In the genomic region with DNA sequence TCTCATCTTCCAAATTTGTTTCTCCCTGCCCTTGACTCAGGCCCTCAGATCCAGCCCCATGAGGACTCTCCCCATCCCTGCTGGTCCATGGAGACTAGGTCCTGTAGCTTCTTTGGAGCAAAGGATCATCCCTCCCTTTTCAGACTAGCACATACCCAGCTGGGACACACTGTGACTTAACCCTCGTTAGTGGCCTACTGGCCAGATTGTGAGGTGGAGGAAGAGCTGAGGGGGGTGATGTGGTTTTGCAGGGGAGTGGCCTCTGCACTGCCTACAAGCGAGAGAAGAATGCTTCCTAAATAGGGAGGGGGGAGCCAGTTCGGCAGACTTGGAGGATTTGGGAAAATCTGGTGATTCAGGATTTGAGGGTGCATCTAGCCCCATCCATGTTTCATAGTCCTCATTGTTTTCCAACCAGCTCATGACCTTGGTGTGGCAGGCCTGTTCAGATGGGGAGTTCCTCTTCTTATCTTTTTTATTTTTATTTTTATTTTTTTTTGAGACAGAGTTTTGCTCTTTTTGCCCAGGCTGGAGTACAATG, we compare ENCODE assay signal across 17 cellular contexts. TPM values are rescaled to one million over a fixed set of nuclear protein-coding genes. Genes with fewer than 3 reads are reported as not detected.
"Had no signal": no experiment of that assay in that cellular context is flagged by ENCODE, and none has a peak within 500 bp of the region (broad histone marks: within the 10 kb centered on the region; RNA-seq: fewer than 3 reads in every experiment).

No MANE protein-coding gene starts in this region.

- H3K36me3 Mint-ChIP-seq: naive thymus-derived CD4-positive, alpha-beta T cell had no signal

- H3K4me1 Mint-ChIP-seq: naive thymus-derived CD4-positive, alpha-beta T cell had no signal

- ATAC-seq: left cardiac atrium; naive thymus-derived CD4-positive, alpha-beta T cell had no signal

- H3K4me3 ChIP-seq: coronary artery, hepatocyte, left ventricle myocardium inferior, lower lobe of right lung, tibial artery, upper lobe of left lung had no signal

- H3K4me3 Mint-ChIP-seq: naive thymus-derived CD4-positive, alpha-beta T cell had no signal

- H3K27ac Mint-ChIP-seq: naive thymus-derived CD4-positive, alpha-beta T cell had no signal

- H3K4me2 ChIP-seq: hepatocyte had no signal

- H3K4me1 ChIP-seq: left ventricle myocardium inferior, lower lobe of right lung had no signal

- H2AFZ ChIP-seq: hepatocyte had no signal

- FAIRE-seq: kidney, small intestine had no signal

- DNase-seq: effector CD4-positive, alpha-beta T cell; foreskin melanocyte; kidney; left cardiac atrium; left ventricle myocardium inferior; lower lobe of right lung; mesenchymal stem cell; naive thymus-derived CD4-positive, alpha-beta T cell; posterior cingulate gyrus; small intestine; stimulated activated CD4-positive, alpha-beta T cell treated with anti-CD3 and anti-CD28 coated beads, Interleukin-2, amount 100 ng/mL, for 48 hours; stimulated activated naive CD4-positive, alpha-beta T cell treated with Interleukin-2 at 50 U/mL for 16 hours had no signal

- H3K9me3 ChIP-seq: left ventricle myocardium inferior, lower lobe of right lung, tibial artery, upper lobe of left lung had no signal

- H3K27me3 ChIP-seq: hepatocyte, tibial artery, upper lobe of left lung had no signal

- H3K27ac ChIP-seq: hepatocyte, left ventricle myocardium inferior, upper lobe of left lung had no signal

- H3K9me3 Mint-ChIP-seq: naive thymus-derived CD4-positive, alpha-beta T cell had no signal

- H3K36me3 ChIP-seq: left ventricle myocardium inferior, lower lobe of right lung, tibial artery, upper lobe of left lung had no signal

- H3K79me2 ChIP-seq: hepatocyte had no signal

RNA-seq across cellular contexts. Expression of gene SLC47A1, which starts 47.8 kb away (rescaled TPM):
- polyA plus RNA-seq: neural cell had no signal
